ENCODE assay signal across 21 cellular contexts in genomic region chr9:131474711-131475110, GRCh38. TPM values are rescaled to one million over a fixed set of nuclear protein-coding genes. Genes with fewer than 3 reads are reported as not detected.
A peak's percentile ranks its signal among the peaks of the same experiment; 100 is the strongest.
DNase-seq lines count a peak whose midpoint lies in the region; ATAC-seq and TF ChIP-seq lines count a peak whose summit lies in the region.
"Had no signal": no experiment of that assay in that cellular context is flagged by ENCODE, and none has a peak within 500 bp of the region (broad histone marks: within the 10 kb centered on the region; RNA-seq: fewer than 3 reads in every experiment).

No MANE protein-coding gene starts in this region.

- no peaks in the 10 kb centered on the region for H3F3A ChIP-seq in PC-3 (ENCODE audit: low read length, unreplicated experiment)

- peaks cover 17 to 29% of the 10 kb centered on the region in 2 donors for H3K36me3 Mint-ChIP-seq in activated naive CD4-positive, alpha-beta T cell treated with anti-CD3 and anti-CD28 coated beads, Interleukin-2, amount 50 U/mL, for 72 hours

- CTCF ChIA-PET in PC-3 (lab: Charles Lee), result no interaction called here

- H3K27ac Mint-ChIP-seq in activated naive CD4-positive, alpha-beta T cell treated with anti-CD3 and anti-CD28 coated beads, Interleukin-2, amount 50 U/mL, for 72 hours, result peak overlapping the region; percentile 67 to 86
- H3K27ac Mint-ChIP-seq: activated CD8-positive, alpha-beta T cell treated with anti-CD3 and anti-CD28 coated beads, Interleukin-2, amount 10 ng/mL, durations not matched to agents 7 days and 5 days had no signal

- no peaks in the 10 kb centered on the region for H3K79me2 ChIP-seq in PC-3 (ENCODE audit: low read length)

- H3K4me3 ChIP-seq in PC-3 (ENCODE audit: low read length) (no peak overlapping the region), gastrocnemius medialis (no peak overlapping the region)
- H3K4me3 ChIP-seq: esophagus squamous epithelium, HAP-1, mucosa of descending colon, skin epidermis, thoracic aorta had no signal

- POLR2A ChIA-PET in PC-3 (lab: Charles Lee; ENCODE audit: unreplicated experiment), result no interaction called here

- no peaks in the 10 kb centered on the region for H3K9me2 ChIP-seq in PC-3 (replicated peaks; ENCODE audit: low read length)

- DNase-seq in activated naive CD4-positive, alpha-beta T cell treated with anti-CD3 and anti-CD28 coated beads, Interleukin-2, amount 50 U/mL, for 72 hours (ENCODE audit: low spot score in 2 of 2), result no peak
- DNase-seq in activated naive CD4-positive, alpha-beta T cell treated with Interleukin-2 at 50 U/mL for 16 hours, result no peak
- DNase-seq in PC-3 (no peak), islet precursor cell (peak; percentile 37), gastrocnemius medialis (no peak), AG20443 (ENCODE audit: low spot score) (no peak), GM03348 (ENCODE audit: low spot score) (no peak)
- DNase-seq in stimulated activated CD4-positive, alpha-beta T cell treated with anti-CD3 and anti-CD28 coated beads, Interleukin-2, amount 100 ng/mL, for 48 hours, result no peak
- DNase-seq: activated CD4-positive, alpha-beta T cell treated with anti-CD3 and anti-CD28 coated beads for 1 hour; activated CD8-positive, alpha-beta T cell treated with anti-CD3 and anti-CD28 coated beads, Interleukin-2, amount 10 ng/mL, durations not matched to agents 7 days and 5 days; COR-L47; cortex of kidney; DND-41; esophagus squamous epithelium; NCI-H146; SHP77 treated with DMSO at 0.1 percent for 48 hours; stimulated activated CD4-positive, alpha-beta T cell treated with anti-CD3 and anti-CD28 coated beads, Interleukin-1b, Interleukin-23, amount 100 ng/mL, for 48 hours had no signal

- no peak overlapping the region for H3K27ac ChIP-seq in PC-3 (ENCODE audit: low read length)
- peak overlapping the region in 3 of 4 donors; percentile 77 to 90 (median 83) for H3K27ac ChIP-seq in gastrocnemius medialis
- H3K27ac ChIP-seq: esophagus squamous epithelium, skin epidermis, thoracic aorta had no signal

- no peak overlapping the region for H3K4me2 ChIP-seq in PC-3 (ENCODE audit: low read length)

- H3K27me3 ChIP-seq in PC-3 (ENCODE audit: low read length), result no peaks in the 10 kb centered on the region
- no peaks in the 10 kb centered on the region for H3K27me3 ChIP-seq in gastrocnemius medialis
- H3K27me3 ChIP-seq: esophagus squamous epithelium had no signal

- no peak for TF ChIP-seq CTCF in PC-3 (conservative IDR thresholded peaks at IDR 0.05; ENCODE audit: low read depth, low read length)
- TF ChIP-seq CTCF in gastrocnemius medialis (IDR thresholded peaks at IDR 0.05 in 4 of 5, conservative IDR thresholded peaks at IDR 0.05 in 1 of 5), result no peak

- H3K9me3 Mint-ChIP-seq in activated naive CD4-positive, alpha-beta T cell treated with anti-CD3 and anti-CD28 coated beads, Interleukin-2, amount 50 U/mL, for 72 hours, result no peaks in the 10 kb centered on the region

- intact Hi-C loops in PC-3 (cut with micrococcal nuclease), result no loop called here
- intact Hi-C loops in gastrocnemius medialis (cut with DNase I; ENCODE audit: low total_unique reads), result no loop called here

- peaks cover 25% of the 10 kb centered on the region for H3K36me3 ChIP-seq in PC-3 (ENCODE audit: low read depth, low read length)
- peaks cover 9 to 92% of the 10 kb centered on the region in 2 donors for H3K36me3 ChIP-seq in gastrocnemius medialis

- no peak overlapping the region for H3K9ac ChIP-seq in PC-3 (ENCODE audit: low read length)

- H3K9me3 ChIP-seq in PC-3 (ENCODE audit: low read length) (no peaks in the 10 kb centered on the region), gastrocnemius medialis (no peaks in the 10 kb centered on the region)
- H3K9me3 ChIP-seq: esophagus squamous epithelium, HAP-1, mucosa of descending colon, thoracic aorta had no signal

- H2AFZ ChIP-seq in PC-3 (ENCODE audit: low read length), result no peak overlapping the region

- BruUV-seq in PC-3 (replicated peaks; lab: Mats Ljungman, UMichigan), result TSS peak; percentile 33

- H3K4me1 ChIP-seq in PC-3 (ENCODE audit: insufficient read depth, low read length) (no peaks in the 10 kb centered on the region), gastrocnemius medialis (peaks cover 12 to 13% of the 10 kb centered on the region in 2 donors)
- H3K4me1 ChIP-seq: esophagus squamous epithelium, HAP-1 had no signal

- no peaks in the 10 kb centered on the region for H4K20me1 ChIP-seq in PC-3 (ENCODE audit: low read length)

- in situ Hi-C loops in gastrocnemius medialis (cut with MboI; ENCODE audit: low sequenced_read_pairs in 4 of 4), result loop anchor here in 3 of 4 donors (25.0 kb wide), 2 partner anchors 87 to 112 kb away; partner anchors contain the start of gene PRRC2B (in 2 of the 3)

- TF ChIP-seq POLR2A in gastrocnemius medialis (IDR thresholded peaks at IDR 0.05), result no peak

- no peak for ATAC-seq in activated naive CD4-positive, alpha-beta T cell treated with anti-CD3 and anti-CD28 coated beads, Interleukin-2, amount 50 U/mL, for 72 hours
- ATAC-seq in PC-3 (no peak), gastrocnemius medialis (no peak)
- ATAC-seq: activated CD8-positive, alpha-beta T cell treated with anti-CD3 and anti-CD28 coated beads, Interleukin-2, amount 10 ng/mL, durations not matched to agents 7 days and 5 days; mucosa of descending colon had no signal

RNA-seq across cellular contexts. Expression of gene POMT1, which starts 28.0 kb away (rescaled TPM):
- total RNA-seq in activated naive CD4-positive, alpha-beta T cell treated with anti-CD3 and anti-CD28 coated beads, Interleukin-2, amount 50 U/mL, for 72 hours, result 10 to 100 TPM; 49.6 to 73.4 TPM
- 24.1 and 30.4 TPM in 2 replicates for total RNA-seq in PC-3 (2014; rRNA removed)
- 10 to 100 TPM; 14.3 to 43.1 (median 32.2) TPM for total RNA-seq in gastrocnemius medialis

RNA-seq across cellular contexts. Expression of gene UCK1, which starts 56.4 kb away (rescaled TPM):
- total RNA-seq in activated naive CD4-positive, alpha-beta T cell treated with anti-CD3 and anti-CD28 coated beads, Interleukin-2, amount 50 U/mL, for 72 hours, result 10 to 100 TPM; 21.4 to 33.7 TPM
- total RNA-seq in PC-3 (2014; rRNA removed), result 28.2 and 35.1 TPM in 2 replicates
- total RNA-seq in gastrocnemius medialis, result 10 to 100 TPM; 39.7 to 86.9 (median 43.9) TPM
